Comparison of ENCODE assay signal across 13 cellular contexts in genomic region chr6:116034327-116034726, GRCh38. TPM values are rescaled to one million over a fixed set of nuclear protein-coding genes. Genes with fewer than 3 reads are reported as not detected.
DNase-seq lines count a peak whose midpoint lies in the region; ATAC-seq and TF ChIP-seq lines count a peak whose summit lies in the region.
"Had no signal": no experiment of that assay in that cellular context is flagged by ENCODE, and none has a peak within 500 bp of the region (broad histone marks: within the 10 kb centered on the region; RNA-seq: fewer than 3 reads in every experiment).

No MANE protein-coding gene starts in this region.

- intact Hi-C loops in tibial artery (cut with DNase I; ENCODE audit: low total_unique reads) = no loop called here

- DNase-seq in DMS53 (lab: John Stamatoyannopoulos, UW) = peak; percentile 50
- no peak for DNase-seq in DMS53 treated with DMSO at 0.1 percent for 48 hours (lab: John Stamatoyannopoulos, UW; ENCODE audit: unreplicated experiment)
- peak; percentile 37 for DNase-seq in brain microvascular endothelial cell
- peak; percentile 58 for DNase-seq in kidney tubule cell (ENCODE audit: low spot score)
- DNase-seq in tibial artery = no peak
- no peak for DNase-seq in effector memory CD4-positive, alpha-beta T cell
- DNase-seq in H7 = no peak
- DNase-seq: activated B cell treated with CpG ODN at 0.5 μM for 24 hours, heart right ventricle, SHP77 had no signal

- H3K4me3 ChIP-seq in brain microvascular endothelial cell (ENCODE audit: low read depth, low read length) (no peak overlapping the region), tibial artery (no peak overlapping the region), H7 (ENCODE audit: insufficient read depth, low read depth, low read length) (no peak overlapping the region)
- H3K4me3 ChIP-seq in effector memory CD4-positive, alpha-beta T cell (ENCODE audit: insufficient read depth, low read depth, low read length, poor library complexity, severe bottlenecking) = no peak overlapping the region
- H3K4me3 ChIP-seq: heart right ventricle had no signal

- H3K27me3 ChIP-seq in brain microvascular endothelial cell (replicated peaks) (no peaks in the 10 kb centered on the region), tibial artery (no peaks in the 10 kb centered on the region), H7 (ENCODE audit: control insufficient read depth, insufficient read depth, low read length) (no peaks in the 10 kb centered on the region)
- no peaks in the 10 kb centered on the region for H3K27me3 ChIP-seq in effector memory CD4-positive, alpha-beta T cell (replicated peaks; ENCODE audit: control insufficient read depth, insufficient read depth, low read length, poor library complexity, severe bottlenecking)
- H3K27me3 ChIP-seq: heart right ventricle had no signal

- H3K36me3 ChIP-seq in brain microvascular endothelial cell (replicated peaks) (no peaks in the 10 kb centered on the region), tibial artery (no peaks in the 10 kb centered on the region), H7 (replicated peaks; ENCODE audit: control insufficient read depth, insufficient read depth, low read length) (no peaks in the 10 kb centered on the region)
- no peaks in the 10 kb centered on the region for H3K36me3 ChIP-seq in effector memory CD4-positive, alpha-beta T cell (ENCODE audit: control insufficient read depth, insufficient read depth, low read length)
- H3K36me3 ChIP-seq: heart right ventricle had no signal

- TF ChIP-seq CTCF in brain microvascular endothelial cell (IDR thresholded peaks at IDR 0.05; ENCODE audit: low read depth, low read length, missing control alignments) = no peak
- no peak for TF ChIP-seq CTCF in tibial artery (IDR thresholded peaks at IDR 0.05)

- H3K27ac ChIP-seq in brain microvascular endothelial cell = no peak overlapping the region
- H3K27ac ChIP-seq in tibial artery = peak overlapping the region; percentile 38 to 61
- no peak overlapping the region for H3K27ac ChIP-seq in effector memory CD4-positive, alpha-beta T cell (ENCODE audit: insufficient read depth, low read length, poor library complexity, severe bottlenecking)
- H3K27ac ChIP-seq: 22Rv1 had no signal

- no peaks in the 10 kb centered on the region for H3K9me3 ChIP-seq in tibial artery
- H3K9me3 ChIP-seq in effector memory CD4-positive, alpha-beta T cell (ENCODE audit: control insufficient read depth, low read length) = no peaks in the 10 kb centered on the region
- H3K9me3 ChIP-seq: heart right ventricle had no signal

- no peak for ATAC-seq in HG03175 (IDR thresholded peaks at IDR 0.05; ENCODE audit: unreplicated experiment)

- in situ Hi-C loops in brain microvascular endothelial cell (cut with HindIII; ENCODE audit: low pct_ligation_motif_present, low sequenced_read_pairs) = no loop called here

- peaks cover 0 to 92% (median 28%) of the 10 kb centered on the region in 4 donors for H3K4me1 ChIP-seq in tibial artery
- no peaks in the 10 kb centered on the region for H3K4me1 ChIP-seq in effector memory CD4-positive, alpha-beta T cell (ENCODE audit: control insufficient read depth, insufficient read depth, low read length, poor library complexity, severe bottlenecking)

RNA-seq across cellular contexts. Expression of gene FRK, which starts 26.4 kb away (rescaled TPM):
- 0.10 and 0.11 TPM in 2 replicates for total RNA-seq in H7 (2014; rRNA removed; shearing (Covaris generic))
- total RNA-seq: activated T-helper 1 cell treated with anti-CD3 and anti-CD28 coated beads, Interleukin-12 subunit alpha, Interleukin-12 subunit beta, Interleukin-2, Interleukin-4 antibody, amounts not matched to agents 30 ng/mL and 10 ng/mL and 1 ng/mL, durations not matched to agents 14 hours and 24 hours and 36 hours had no signal

Comparison
In these comparisons a context has a peak if more than half of its experiments do, and no peak if none do; other contexts are left out.
1. DNase-seq: peak in DMS53 (single experiment), brain microvascular endothelial cell (single experiment) and kidney tubule cell (single experiment); none in DMS53 treated with DMSO at 0.1 percent for 48 hours (single experiment), tibial artery (0 of 2), effector memory CD4-positive, alpha-beta T cell (0 of 3) and H7 (single experiment).
2. H3K27ac ChIP-seq: peak in tibial artery (2 of 2); none in brain microvascular endothelial cell (single experiment) and effector memory CD4-positive, alpha-beta T cell (single experiment).